In genomic region chr2:121735520-121736074, GRCh38 we compare ENCODE assay signal across 8 cellular contexts. TPM values are rescaled to one million over a fixed set of nuclear protein-coding genes. Genes with fewer than 3 reads are reported as not detected.
DNase-seq lines count a peak whose midpoint lies in the region; ATAC-seq and TF ChIP-seq lines count a peak whose summit lies in the region.

No MANE protein-coding gene starts in this region.

- H3K9me3 ChIP-seq in esophagus (ENCODE audit: control insufficient read depth in 2 of 2, insufficient read depth in 1 of 2, low read depth in 1 of 2, low read length in 1 of 2) = no peaks in the 10 kb centered on the region
- H3K9me3 ChIP-seq in prostate gland = no peaks in the 10 kb centered on the region

- peak overlapping the region; percentile 83 to 96 for H3K4me3 ChIP-seq in esophagus (ENCODE audit: low read depth in 1 of 2, low read length in 2 of 2)
- H3K4me3 ChIP-seq in prostate gland = peak overlapping the region; percentile 61 to 72

- no peaks in the 10 kb centered on the region for H3K9me3 Mint-ChIP-seq in activated T-cell treated with anti-CD3 and anti-CD28 coated beads, Interleukin-2, amount 50 U/mL, for 4 hours

- H3K36me3 Mint-ChIP-seq in activated T-cell treated with anti-CD3 and anti-CD28 coated beads, Interleukin-2, amount 50 U/mL, for 4 hours (ENCODE audit: insufficient read depth) = peaks cover 30% of the 10 kb centered on the region

- intact Hi-C loops in prostate gland (cut with DNase I) = loop anchor here (5.0 kb wide), 1 partner anchor 208 kb away; no protein-coding TSS in a partner anchor

- no peaks in the 10 kb centered on the region for H3K27me3 ChIP-seq in esophagus (ENCODE audit: control insufficient read depth in 1 of 2, insufficient read depth in 2 of 2, low read length in 2 of 2)
- H3K27me3 ChIP-seq in prostate gland (replicated peaks; ENCODE audit: insufficient read depth) = no peaks in the 10 kb centered on the region

- no peaks in the 10 kb centered on the region for H3K27me3 Mint-ChIP-seq in activated T-cell treated with anti-CD3 and anti-CD28 coated beads, Interleukin-2, amount 50 U/mL, for 4 hours (ENCODE audit: low read depth)

- no peak for DNase-seq in activated T-cell treated with anti-CD3 and anti-CD28 coated beads, Interleukin-2, amount 50 U/mL, for 4 hours
- no peak for DNase-seq in activated T-cell treated with anti-CD3 and anti-CD28 coated beads for 4 hours
- DNase-seq in SK-MEL-5 (ENCODE audit: low read depth, low spot score) = peak; percentile 25
- DNase-seq in prostate gland (ENCODE audit: low spot score) = no peak
- DNase-seq in COR-L47 (lab: John Stamatoyannopoulos, UW) = no peak
- no peak for DNase-seq in cerebellum (ENCODE audit: low spot score)

- no peak for TF ChIP-seq POLR2A in prostate gland (IDR thresholded peaks at IDR 0.05)

- in situ Hi-C loops in SK-MEL-5 (cut with HindIII; ENCODE audit: low pct_unique_long_range_greater_than_20kb, low sequenced_read_pairs) = no loop called here

- H3K4me1 ChIP-seq in esophagus (ENCODE audit: control insufficient read depth in 2 of 2, insufficient read depth in 2 of 2, low read length in 1 of 2) (no peaks in the 10 kb centered on the region), prostate gland (replicated peaks) (no peaks in the 10 kb centered on the region)

- peak overlapping the region; percentile 97 for H3K4me3 Mint-ChIP-seq in activated T-cell treated with anti-CD3 and anti-CD28 coated beads, Interleukin-2, amount 50 U/mL, for 4 hours

- H3K27ac ChIP-seq in esophagus (ENCODE audit: low read depth in 2 of 2, low read length in 1 of 2) = peak overlapping the region in 1 of 2 donors; percentile 68
- peak overlapping the region; percentile 53 to 60 for H3K27ac ChIP-seq in prostate gland

- TF ChIP-seq CTCF in prostate gland (IDR thresholded peaks at IDR 0.05) = no peak

- no peak for ATAC-seq in activated T-cell treated with anti-CD3 and anti-CD28 coated beads, Interleukin-2, amount 50 U/mL, for 4 hours
- ATAC-seq in esophagus mucosa = no peak

- 19 to 20% methylated on average over 10 of the region's 10 CpGs for WGBS in esophagus, 2 donors
- WGBS in prostate gland = 16% methylated on average over 10 of the region's 10 CpGs

- peaks cover 48% of the 10 kb centered on the region for H3K4me1 Mint-ChIP-seq in activated T-cell treated with anti-CD3 and anti-CD28 coated beads, Interleukin-2, amount 50 U/mL, for 4 hours (ENCODE audit: low read depth)

- peaks cover 0 to 8% of the 10 kb centered on the region in 2 donors for H3K36me3 ChIP-seq in esophagus (ENCODE audit: control insufficient read depth in 2 of 2, insufficient read depth in 2 of 2, low read length in 1 of 2)
- H3K36me3 ChIP-seq in prostate gland = peaks cover 0 to 12% of the 10 kb centered on the region in 2 donors

RNA-seq across cellular contexts. Expression of gene NIFK, which starts 1.1 kb away (rescaled TPM):
- total RNA-seq in activated T-cell treated with anti-CD3 and anti-CD28 coated beads, Interleukin-2, amount 50 U/mL, for 4 hours = 100 to 1,000 TPM; 198 to 247 (median 209) TPM
- total RNA-seq in SK-MEL-5 (2014; rRNA removed; shearing (Covaris generic)) = 100 and 102 TPM in 2 replicates
- 42.3 and 63.8 TPM in 2 replicates for polyA plus RNA-seq in SK-MEL-5 (2015; cell fraction: cytosol; rRNA removed)
- polyA plus RNA-seq in SK-MEL-5 (2015; cell fraction: nucleus; rRNA removed) = 38.1 and 89.6 TPM in 2 replicates
- polyA plus RNA-seq in esophagus = 10 to 100 TPM; 38.2 to 39.9 TPM
- 10 to 100 TPM; 57.7 to 66.6 TPM for total RNA-seq in prostate gland
- total RNA-seq in cerebellum = 34.8 TPM
- 54.8 TPM for total RNA-seq in esophagus mucosa

RNA-seq across cellular contexts. Expression of gene TSN, which starts 19.9 kb away (rescaled TPM):
- 100 to 1,000 TPM in 1 of 3 donors, 10 to 100 TPM in 2; 93.3 to 108 (median 95.2) TPM for total RNA-seq in activated T-cell treated with anti-CD3 and anti-CD28 coated beads, Interleukin-2, amount 50 U/mL, for 4 hours
- total RNA-seq in SK-MEL-5 (2014; rRNA removed; shearing (Covaris generic)) = 66.7 and 70.4 TPM in 2 replicates
- polyA plus RNA-seq in SK-MEL-5 (2015; cell fraction: cytosol; rRNA removed) = 61.0 and 67.1 TPM in 2 replicates
- 41.4 and 62.0 TPM in 2 replicates for polyA plus RNA-seq in SK-MEL-5 (2015; cell fraction: nucleus; rRNA removed)
- polyA plus RNA-seq in esophagus = 10 to 100 TPM; 16.5 to 22.9 TPM
- total RNA-seq in prostate gland (10 to 100 TPM; 35.3 to 58.7 TPM), cerebellum (51.4 TPM), esophagus mucosa (38.7 TPM)
